ENCODE assay signal across 8 cellular contexts in genomic region chr10:109912335-109913282, GRCh38. TPM values are rescaled to one million over a fixed set of nuclear protein-coding genes. Genes with fewer than 3 reads are reported as not detected.
DNase-seq lines count a peak whose midpoint lies in the region; ATAC-seq and TF ChIP-seq lines count a peak whose summit lies in the region.

No MANE protein-coding gene starts in this region.

- no peak for TF ChIP-seq RAD21 in HCT116 (IDR thresholded peaks at IDR 0.05; ENCODE audit: low read depth)

- H4K20me1 ChIP-seq in HCT116 (ENCODE audit: insufficient read depth): no peaks in the 10 kb centered on the region; the same call in 1 of the 2 replicates

- intact Hi-C loops in HCT116 (cut with micrococcal nuclease): no loop called here
- intact Hi-C loops in aorta (cut with DNase I): loop anchor here in 1 of 2 donors (2.0 kb wide), 1 partner anchor 18 kb away; no protein-coding TSS in a partner anchor
- intact Hi-C loops in left ventricle myocardium inferior (cut with micrococcal nuclease): no loop called here
- intact Hi-C loops in prostate gland (cut with DNase I): no loop called here

- ATAC-seq in GM18511 (IDR thresholded peaks at IDR 0.05; ENCODE audit: unreplicated experiment): peak; percentile 86
- no peak for ATAC-seq in HCT116
- peak; percentile 52 for ATAC-seq in aorta (ENCODE audit: low FRiP score)

- H3K27me3 ChIP-seq in HCT116 (ENCODE audit: insufficient read depth, low read length) (no peaks in the 10 kb centered on the region), MG63 (no peaks in the 10 kb centered on the region), duodenal mucosa (ENCODE audit: control insufficient read depth in 1 of 2, insufficient read depth in 2 of 2, low read length in 2 of 2) (no peaks in the 10 kb centered on the region), aorta (ENCODE audit: control insufficient read depth in 1 of 2, insufficient read depth in 2 of 2, low read length in 1 of 2) (no peaks in the 10 kb centered on the region), left ventricle myocardium inferior (ENCODE audit: low read depth) (no peaks in the 10 kb centered on the region), prostate gland (replicated peaks; ENCODE audit: insufficient read depth) (no peaks in the 10 kb centered on the region)

- DNase-seq in HCT116 (ENCODE audit: low read depth, low spot score): no peak
- DNase-seq in MG63: peak; percentile 28
- no peak for DNase-seq in aorta
- DNase-seq in left ventricle myocardium inferior: no peak
- no peak for DNase-seq in LoVo (ENCODE audit: low spot score)
- DNase-seq in prostate gland (ENCODE audit: low spot score): no peak

- RAD21 ChIA-PET in HCT116 (lab: Charles Lee; ENCODE audit: low non-redundant PET in 1 of 2, low total read pairs in 2 of 2, uncharacterized antibody in 2 of 2, unreplicated experiment in 2 of 2): no interaction called here

- CTCF ChIA-PET in HCT116 (lab: Charles Lee): interaction anchor here (1.3 kb wide), 1 partner anchor 28 kb away, joined by 4 read pairs; no protein-coding TSS in a partner anchor

- no peak overlapping the region for H3K4me2 ChIP-seq in HCT116 (ENCODE audit: low read length)

- no peak overlapping the region for H3K9ac ChIP-seq in HCT116 (ENCODE audit: low read length)
- peak overlapping the region in 1 of 2 donors; percentile 8 for H3K9ac ChIP-seq in duodenal mucosa (ENCODE audit: low read depth in 1 of 2, low read length in 2 of 2)

- H3K79me2 ChIP-seq in HCT116 (ENCODE audit: insufficient read depth, low read length): peaks cover 46% of the 10 kb centered on the region

- no peak overlapping the region for H2AFZ ChIP-seq in HCT116 (ENCODE audit: low read depth, low read length, poor library complexity, severe bottlenecking)

- H3K4me1 ChIP-seq in HCT116 (ENCODE audit: control insufficient read depth in 1 of 2, insufficient read depth in 2 of 2, low read length in 2 of 2) (peaks cover 9 to 26% of the 10 kb centered on the region in 2 experiments), duodenal mucosa (ENCODE audit: control insufficient read depth in 1 of 2, insufficient read depth in 2 of 2, low read length in 2 of 2) (peaks cover 39 to 63% of the 10 kb centered on the region in 2 donors), aorta (ENCODE audit: control insufficient read depth in 1 of 2, insufficient read depth in 2 of 2, low read length in 2 of 2) (peaks cover 2 to 4% of the 10 kb centered on the region in 2 donors), left ventricle myocardium inferior (peaks cover 26% of the 10 kb centered on the region), prostate gland (replicated peaks) (peaks cover 16% of the 10 kb centered on the region)

- 7% methylated on average over 2 of the region's 2 CpGs for WGBS in aorta, 2 donors
- WGBS in prostate gland: 37% methylated on average over 2 of the region's 2 CpGs

- POLR2A ChIA-PET in HCT116 (lab: Charles Lee): no interaction called here

- no peaks in the 10 kb centered on the region for H3K9me3 ChIP-seq in HCT116 (ENCODE audit: control insufficient read depth in 1 of 2, insufficient read depth in 1 of 2, low read depth in 1 of 2, low read length in 2 of 2)
- 0 out of 2 replicates have a peak, but pooled peaks cover 2% of the 10 kb centered on the region for H3K9me3 ChIP-seq in MG63
- no peaks in the 10 kb centered on the region for H3K9me3 ChIP-seq in duodenal mucosa (ENCODE audit: control insufficient read depth in 1 of 2, low read length in 2 of 2)
- H3K9me3 ChIP-seq in aorta (ENCODE audit: control insufficient read depth, low read length): no peaks in the 10 kb centered on the region
- no peaks in the 10 kb centered on the region for H3K9me3 ChIP-seq in left ventricle myocardium inferior (replicated peaks)
- no peaks in the 10 kb centered on the region for H3K9me3 ChIP-seq in prostate gland

- no peak overlapping the region for H3K27ac ChIP-seq in HCT116 (ENCODE audit: low read depth, low read length)
- H3K27ac ChIP-seq in duodenal mucosa (ENCODE audit: low read depth, low read length): no peak overlapping the region
- peak overlapping the region in 1 of 2 donors; percentile 95 for H3K27ac ChIP-seq in aorta (ENCODE audit: low read depth in 1 of 2, low read length in 2 of 2)
- H3K27ac ChIP-seq in left ventricle myocardium inferior (replicated peaks): no peak overlapping the region
- H3K27ac ChIP-seq in prostate gland: no peak overlapping the region

- H3K9me2 ChIP-seq in HCT116 (ENCODE audit: insufficient read depth): no peaks in the 10 kb centered on the region

- H3K36me3 ChIP-seq in HCT116 (ENCODE audit: control insufficient read depth in 1 of 2, insufficient read depth in 2 of 2, low read length in 2 of 2) (peaks cover 3 to 5% of the 10 kb centered on the region in 2 experiments; a peak in 2 of 4 replicates), MG63 (peaks cover 38% of the 10 kb centered on the region), duodenal mucosa (ENCODE audit: control insufficient read depth in 1 of 2, insufficient read depth in 2 of 2, low read length in 2 of 2) (peaks cover 0 to 15% of the 10 kb centered on the region in 2 donors), aorta (ENCODE audit: control insufficient read depth in 1 of 2, insufficient read depth in 2 of 2, low read length in 1 of 2) (no peaks in the 10 kb centered on the region), left ventricle myocardium inferior (peaks cover 15% of the 10 kb centered on the region), prostate gland (no peaks in the 10 kb centered on the region)

- TF ChIP-seq CTCF in HCT116 (IDR thresholded peaks at IDR 0.05 in 2 of 3, conservative IDR thresholded peaks at IDR 0.05 in 1 of 3; ENCODE audit: borderline replicate concordance in 1 of 3, insufficient read depth in 1 of 3, low read depth in 2 of 3, low read length in 2 of 3) (no peak), left ventricle myocardium inferior (IDR thresholded peaks at IDR 0.05; ENCODE audit: borderline replicate concordance) (no peak), prostate gland (IDR thresholded peaks at IDR 0.05) (no peak)

- TF ChIP-seq POLR2A in HCT116 (IDR thresholded peaks at IDR 0.05; ENCODE audit: borderline replicate concordance, extremely low read depth, insufficient read depth, insufficient read length): no peak
- TF ChIP-seq POLR2A in prostate gland (IDR thresholded peaks at IDR 0.05): no peak

- H3K4me3 ChIP-seq in HCT116 (replicated peaks in 1 of 2; ENCODE audit: low read depth in 1 of 2, low read length in 2 of 2): no peak overlapping the region
- no peak overlapping the region for H3K4me3 ChIP-seq in MG63
- peak overlapping the region; percentile 32 to 41 for H3K4me3 ChIP-seq in duodenal mucosa (ENCODE audit: low read depth in 1 of 2, low read length in 2 of 2)
- H3K4me3 ChIP-seq in aorta (ENCODE audit: low read length in 2 of 2): no peak overlapping the region
- H3K4me3 ChIP-seq in left ventricle myocardium inferior: no peak overlapping the region
- no peak overlapping the region for H3K4me3 ChIP-seq in prostate gland

- BruUV-seq in HCT116 (replicated peaks; lab: Mats Ljungman, UMichigan): no TSS peak

TF ChIP-seq in HCT116, 20 proteins besides CTCF, POLR2A, EP300 and RAD21:
- 0 out of 2 replicates have a peak, but pooled peaks have one; percentile 4 for TF ChIP-seq ELF1 (IDR thresholded peaks at IDR 0.05; ENCODE audit: borderline replicate concordance, low read depth)
- TF ChIP-seq EGR1 (IDR thresholded peaks at IDR 0.05; ENCODE audit: low read depth): no peak

RNA-seq across cellular contexts. Expression of gene XPNPEP1, which starts 10.7 kb away (rescaled TPM):
- total RNA-seq in HCT116 (2021; ENCODE audit: unreplicated experiment): 87.3 TPM
- 92.4 and 111 TPM in 2 replicates for polyA plus RNA-seq in HCT116 (2012)
- 63.4 and 130 TPM in 2 replicates for total RNA-seq in MG63 (2014; rRNA removed; shearing (Covaris generic); ENCODE audit: low replicate concordance)
- total RNA-seq in aorta: 10 to 100 TPM; 47.5 to 68.9 TPM
- polyA plus RNA-seq in aorta: 10 to 100 TPM; 28.4 to 38.9 TPM
- total RNA-seq in left ventricle myocardium inferior: 35.7 TPM
- total RNA-seq in prostate gland: 10 to 100 TPM; 53.4 to 64.3 TPM

Comparison
In these comparisons a context has a peak if more than half of its experiments do, and no peak if none do; other contexts are left out.
1. H3K4me3 ChIP-seq: peak in duodenal mucosa (2 of 2); none in HCT116 (0 of 2), MG63 (single experiment), aorta (0 of 2), left ventricle myocardium inferior (single experiment) and prostate gland (0 of 2).